18 cellular contexts compared by ENCODE assay signal in genomic region chr1:182181167-182181572, GRCh38.
DNase-seq lines count a peak whose midpoint lies in the region; ATAC-seq, FAIRE-seq and TF ChIP-seq lines count a peak whose summit lies in the region.
"Had no signal": no experiment of that assay in that cellular context is flagged by ENCODE, and none has a peak within 500 bp of the region (broad histone marks: within the 10 kb centered on the region; RNA-seq: fewer than 3 reads in every experiment).

No MANE protein-coding gene starts in this region.

- RAD21 ChIA-PET in GM12878 (lab: Charles Lee; ENCODE audit: unreplicated experiment) = interaction anchor here (0.7 kb wide), 1 partner anchor 38 kb away, joined by 4 read pairs; no protein-coding TSS in a partner anchor

- no peaks in the 10 kb centered on the region for H4K20me1 ChIP-seq in GM12878 (ENCODE audit: control insufficient read depth, insufficient read depth)
- H4K20me1 ChIP-seq: BLaER1 treated with 17β-estradiol and CSF1 and Interleukin-3, amounts not matched to agents 10 nM and 100 nM had no signal

- TF ChIP-seq CTCF in GM12878 (IDR thresholded peaks at IDR 0.05 in 2 of 3, conservative IDR thresholded peaks at IDR 0.05 in 1 of 3; ENCODE audit: control insufficient read depth in 2 of 3, extremely low read depth in 1 of 3, insufficient read depth in 1 of 3, low read depth in 3 of 3, low read length in 3 of 3) (no peak), upper lobe of right lung (IDR thresholded peaks at IDR 0.05) (no peak)

- in situ Hi-C loops in GM12878 (cut with MboI) = no loop called here

- no peak overlapping the region for H2AFZ ChIP-seq in GM12878 (ENCODE audit: control insufficient read depth, low read depth, low read length)

- no peaks in the 10 kb centered on the region for H3K79me2 ChIP-seq in GM12878 (ENCODE audit: control insufficient read depth, insufficient read depth, low read length)

- CTCF ChIA-PET in GM12878 (lab: Yijun Ruan, JAX) = interaction anchor here (1.5 to 3.2 kb wide), 2 partner anchors 38 to 216 kb away, joined by 4 to 12 read pairs; no protein-coding TSS in a partner anchor

- no peak overlapping the region for H3K4me2 ChIP-seq in GM12878 (ENCODE audit: control insufficient read depth, insufficient read depth)
- H3K4me2 ChIP-seq: BLaER1 treated with 17β-estradiol and CSF1 and Interleukin-3, amounts not matched to agents 10 nM and 100 nM had no signal

- H3K4me3 ChIP-seq in GM12878 = no peak overlapping the region
- no peak overlapping the region for H3K4me3 ChIP-seq in upper lobe of right lung
- H3K4me3 ChIP-seq: BLaER1 treated with 17β-estradiol and CSF1 and Interleukin-3, amounts not matched to agents 10 nM and 100 nM had no signal

- DNase-seq in DMS153 (lab: John Stamatoyannopoulos, UW) (peak; percentile 69), DMS153 treated with DMSO at 0.1 percent for 48 hours (lab: John Stamatoyannopoulos, UW; ENCODE audit: unreplicated experiment) (no peak), GM12878 (ENCODE audit: low read depth, low spot score) (no peak), kidney tubule cell (ENCODE audit: low spot score) (peak; percentile 41), upper lobe of right lung (no peak), COR-L47 (lab: John Stamatoyannopoulos, UW) (no peak)
- DNase-seq: activated CD4-positive, alpha-beta T cell treated with anti-CD3 and anti-CD28 coated beads, Interleukin-2, amount 50 U/mL, for 48 hours; activated T-cell treated with anti-CD3 and anti-CD28 coated beads, Interleukin-2, amount 50 U/mL, for 72 hours; NCI-H2081; occipital lobe; small intestine; stimulated activated naive CD4-positive, alpha-beta T cell treated with Interleukin-2 at 50 U/mL for 16 hours had no signal

- FAIRE-seq in GM12878 (lab: Jason Lieb, UNC) = no peak
- FAIRE-seq: small intestine, TTC549 had no signal

- no peak for TF ChIP-seq POLR2A in GM12878 (IDR thresholded peaks at IDR 0.05; ENCODE audit: low read depth, low read length)

- H3K36me3 ChIP-seq in GM12878 (ENCODE audit: control insufficient read depth in 2 of 2, insufficient read depth in 2 of 2, low read length in 1 of 2) (no peaks in the 10 kb centered on the region), upper lobe of right lung (no peaks in the 10 kb centered on the region)
- H3K36me3 ChIP-seq: BLaER1 treated with 17β-estradiol and CSF1 and Interleukin-3, amounts not matched to agents 10 nM and 100 nM had no signal

- TF ChIP-seq RAD21 in GM12878 (IDR thresholded peaks at IDR 0.05; ENCODE audit: insufficient read depth, low read depth, low read length) = no peak

- 14% methylated on average over 3 of the region's 3 CpGs for WGBS in GM12878 (ENCODE audit: insufficient coverage, insufficient replicate concordance, low lambda C conversion rate, missing lambda C conversion rate)

- H3K9me3 ChIP-seq in GM12878 (replicated peaks; ENCODE audit: control insufficient read depth, insufficient read depth, low read length) (no peaks in the 10 kb centered on the region), upper lobe of right lung (no peaks in the 10 kb centered on the region)

- intact Hi-C loops in GM12878 (cut with micrococcal nuclease; ENCODE audit: unreplicated experiment) (no loop called here), upper lobe of right lung (cut with DNase I) (no loop called here)

- no TSS peak for BruUV-seq in GM12878 (replicated peaks; lab: Mats Ljungman, UMichigan)

- peaks cover 0 to 4% of the 10 kb centered on the region in 2 experiments; a peak in 1 of 4 replicates for H3K27me3 ChIP-seq in GM12878 (replicated peaks in 1 of 2; ENCODE audit: control insufficient read depth in 2 of 2, insufficient read depth in 2 of 2, low read length in 1 of 2)
- no peaks in the 10 kb centered on the region for H3K27me3 ChIP-seq in upper lobe of right lung
- H3K27me3 ChIP-seq: BLaER1 treated with 17β-estradiol and CSF1 and Interleukin-3, amounts not matched to agents 10 nM and 100 nM had no signal

- POLR2A ChIA-PET in GM12878 (lab: Charles Lee) = no interaction called here

- H3K4me1 ChIP-seq in GM12878 (ENCODE audit: control insufficient read depth, insufficient read depth, low read length) (no peaks in the 10 kb centered on the region), upper lobe of right lung (no peaks in the 10 kb centered on the region)

- H3K9ac ChIP-seq in GM12878 (ENCODE audit: control insufficient read depth, insufficient read depth, low read length) = no peak overlapping the region
- H3K9ac ChIP-seq: BLaER1 treated with 17β-estradiol and CSF1 and Interleukin-3, amounts not matched to agents 10 nM and 100 nM had no signal

- TF ChIP-seq EP300 in GM12878 (IDR thresholded peaks at IDR 0.05; ENCODE audit: borderline replicate concordance in 1 of 2, control insufficient read depth in 1 of 2, low read depth in 2 of 2, low read length in 2 of 2) = no peak

- ATAC-seq in GM12878 (peak; percentile 35), upper lobe of right lung (peak; percentile 90), GM18511 (IDR thresholded peaks at IDR 0.05; ENCODE audit: unreplicated experiment) (no peak), GM19397 (IDR thresholded peaks at IDR 0.05; ENCODE audit: unreplicated experiment) (no peak)
- ATAC-seq: activated T-cell treated with anti-CD3 and anti-CD28 coated beads, Interleukin-2, amount 50 U/mL, for 72 hours had no signal

- H3K27ac ChIP-seq in GM12878 (ENCODE audit: control insufficient read depth, insufficient read depth) (no peak overlapping the region), upper lobe of right lung (no peak overlapping the region)
- H3K27ac ChIP-seq: 22Rv1; BLaER1 treated with 17β-estradiol and CSF1 and Interleukin-3, amounts not matched to agents 10 nM and 100 nM; HL-60 had no signal

- SMC1A ChIA-PET in GM12878 (lab: Charles Lee; ENCODE audit: uncharacterized antibody, unreplicated experiment) = interaction anchor here (0.8 to 5.1 kb wide), 4 partner anchors 12 to 122 kb away, joined by 3 to 29 read pairs (median 11); no protein-coding TSS in a partner anchor

TF ChIP-seq in GM12878, 131 proteins besides CTCF, POLR2A, EP300 and RAD21 (continues in another document):
- TF ChIP-seq NR2C1 (IDR thresholded peaks at IDR 0.05) (no peak), NBN (IDR thresholded peaks at IDR 0.05) (no peak), BMI1 (IDR thresholded peaks at IDR 0.05; ENCODE audit: borderline replicate concordance) (no peak), RFX5 (IDR thresholded peaks at IDR 0.05; ENCODE audit: low read depth, low read length) (no peak), LARP7 (IDR thresholded peaks at IDR 0.05) (no peak), NR2F1 (conservative IDR thresholded peaks at IDR 0.05) (no peak), SMAD1 (IDR thresholded peaks at IDR 0.05; ENCODE audit: low read depth, partially characterized antibody) (no peak), BCL11A (IDR thresholded peaks at IDR 0.05; ENCODE audit: low read depth, low read length) (no peak), CEBPB (IDR thresholded peaks at IDR 0.05; ENCODE audit: borderline replicate concordance in 1 of 2, low read depth in 2 of 2, low read length in 2 of 2) (no peak), KDM1A (IDR thresholded peaks at IDR 0.05; ENCODE audit: borderline replicate concordance) (no peak), HCFC1 (IDR thresholded peaks at IDR 0.05; ENCODE audit: low read length) (no peak), IKZF1 (conservative IDR thresholded peaks at IDR 0.05) (no peak), CREM (IDR thresholded peaks at IDR 0.05; ENCODE audit: low read depth) (no peak)
- TF ChIP-seq, protein P1, sequence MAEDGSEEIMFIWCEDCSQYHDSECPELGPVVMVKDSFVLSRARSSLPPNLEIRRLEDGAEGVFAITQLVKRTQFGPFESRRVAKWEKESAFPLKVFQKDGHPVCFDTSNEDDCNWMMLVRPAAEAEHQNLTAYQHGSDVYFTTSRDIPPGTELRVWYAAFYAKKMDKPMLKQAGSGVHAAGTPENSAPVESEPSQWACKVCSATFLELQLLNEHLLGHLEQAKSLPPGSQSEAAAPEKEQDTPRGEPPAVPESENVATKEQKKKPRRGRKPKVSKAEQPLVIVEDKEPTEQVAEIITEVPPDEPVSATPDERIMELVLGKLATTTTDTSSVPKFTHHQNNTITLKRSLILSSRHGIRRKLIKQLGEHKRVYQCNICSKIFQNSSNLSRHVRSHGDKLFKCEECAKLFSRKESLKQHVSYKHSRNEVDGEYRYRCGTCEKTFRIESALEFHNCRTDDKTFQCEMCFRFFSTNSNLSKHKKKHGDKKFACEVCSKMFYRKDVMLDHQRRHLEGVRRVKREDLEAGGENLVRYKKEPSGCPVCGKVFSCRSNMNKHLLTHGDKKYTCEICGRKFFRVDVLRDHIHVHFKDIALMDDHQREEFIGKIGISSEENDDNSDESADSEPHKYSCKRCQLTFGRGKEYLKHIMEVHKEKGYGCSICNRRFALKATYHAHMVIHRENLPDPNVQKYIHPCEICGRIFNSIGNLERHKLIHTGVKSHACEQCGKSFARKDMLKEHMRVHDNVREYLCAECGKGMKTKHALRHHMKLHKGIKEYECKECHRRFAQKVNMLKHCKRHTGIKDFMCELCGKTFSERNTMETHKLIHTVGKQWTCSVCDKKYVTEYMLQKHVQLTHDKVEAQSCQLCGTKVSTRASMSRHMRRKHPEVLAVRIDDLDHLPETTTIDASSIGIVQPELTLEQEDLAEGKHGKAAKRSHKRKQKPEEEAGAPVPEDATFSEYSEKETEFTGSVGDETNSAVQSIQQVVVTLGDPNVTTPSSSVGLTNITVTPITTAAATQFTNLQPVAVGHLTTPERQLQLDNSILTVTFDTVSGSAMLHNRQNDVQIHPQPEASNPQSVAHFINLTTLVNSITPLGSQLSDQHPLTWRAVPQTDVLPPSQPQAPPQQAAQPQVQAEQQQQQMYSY (CRISPR knock-in tag; IDR thresholded peaks at IDR 0.05) = no peak

Comparison
In these comparisons a context has a peak if more than half of its experiments do, and no peak if none do; other contexts are left out.
1. DNase-seq: peak in DMS153 (single experiment) and kidney tubule cell (single experiment); none in DMS153 treated with DMSO at 0.1 percent for 48 hours (single experiment), GM12878 (single experiment), upper lobe of right lung (single experiment) and COR-L47 (single experiment).
2. ATAC-seq: peak in GM12878 (single experiment) and upper lobe of right lung (single experiment); none in GM18511 (single experiment) and GM19397 (single experiment).